ENCODE assay signal across 1 cellular context in the genomic region with DNA sequence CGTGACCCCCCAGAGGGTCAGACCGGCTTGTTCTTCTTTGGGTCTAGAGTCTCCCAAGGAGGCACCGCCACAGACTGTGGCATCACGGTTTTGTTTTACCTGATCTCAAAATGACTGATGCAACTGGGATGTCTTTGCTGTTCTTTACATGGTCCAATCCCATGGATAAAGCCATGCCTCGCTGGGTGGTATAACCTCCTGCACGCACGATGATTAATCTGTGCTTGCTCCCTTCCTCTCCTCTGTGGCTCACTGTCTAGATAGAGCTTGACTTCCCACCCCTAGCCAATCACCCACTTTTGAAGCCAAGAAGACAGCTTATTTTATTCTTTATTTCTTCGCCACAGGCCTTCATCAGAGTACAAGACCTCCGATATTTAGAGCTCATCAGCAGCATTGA.
TF ChIP-seq lines count a peak whose summit lies in the region.

No MANE protein-coding gene starts in this region.

TF ChIP-seq in HEK293, 187 proteins besides CTCF, POLR2A, EP300 and RAD21:
- TF ChIP-seq ZNF266 (tag by site-specific recombination; IDR thresholded peaks at IDR 0.05; ENCODE audit: low read depth) (no peak), FEZF1 (tag by site-specific recombination; IDR thresholded peaks at IDR 0.05) (no peak), GLIS1 (tag by site-specific recombination; IDR thresholded peaks at IDR 0.05) (peak; percentile 50)
- TF ChIP-seq, protein P1, sequence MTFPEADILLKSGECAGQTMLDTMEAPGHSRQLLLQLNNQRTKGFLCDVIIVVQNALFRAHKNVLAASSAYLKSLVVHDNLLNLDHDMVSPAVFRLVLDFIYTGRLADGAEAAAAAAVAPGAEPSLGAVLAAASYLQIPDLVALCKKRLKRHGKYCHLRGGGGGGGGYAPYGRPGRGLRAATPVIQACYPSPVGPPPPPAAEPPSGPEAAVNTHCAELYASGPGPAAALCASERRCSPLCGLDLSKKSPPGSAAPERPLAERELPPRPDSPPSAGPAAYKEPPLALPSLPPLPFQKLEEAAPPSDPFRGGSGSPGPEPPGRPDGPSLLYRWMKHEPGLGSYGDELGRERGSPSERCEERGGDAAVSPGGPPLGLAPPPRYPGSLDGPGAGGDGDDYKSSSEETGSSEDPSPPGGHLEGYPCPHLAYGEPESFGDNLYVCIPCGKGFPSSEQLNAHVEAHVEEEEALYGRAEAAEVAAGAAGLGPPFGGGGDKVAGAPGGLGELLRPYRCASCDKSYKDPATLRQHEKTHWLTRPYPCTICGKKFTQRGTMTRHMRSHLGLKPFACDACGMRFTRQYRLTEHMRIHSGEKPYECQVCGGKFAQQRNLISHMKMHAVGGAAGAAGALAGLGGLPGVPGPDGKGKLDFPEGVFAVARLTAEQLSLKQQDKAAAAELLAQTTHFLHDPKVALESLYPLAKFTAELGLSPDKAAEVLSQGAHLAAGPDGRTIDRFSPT (tag by site-specific recombination; IDR thresholded peaks at IDR 0.05), result no peak
